39 cellular contexts compared by ENCODE assay signal in the genomic region with DNA sequence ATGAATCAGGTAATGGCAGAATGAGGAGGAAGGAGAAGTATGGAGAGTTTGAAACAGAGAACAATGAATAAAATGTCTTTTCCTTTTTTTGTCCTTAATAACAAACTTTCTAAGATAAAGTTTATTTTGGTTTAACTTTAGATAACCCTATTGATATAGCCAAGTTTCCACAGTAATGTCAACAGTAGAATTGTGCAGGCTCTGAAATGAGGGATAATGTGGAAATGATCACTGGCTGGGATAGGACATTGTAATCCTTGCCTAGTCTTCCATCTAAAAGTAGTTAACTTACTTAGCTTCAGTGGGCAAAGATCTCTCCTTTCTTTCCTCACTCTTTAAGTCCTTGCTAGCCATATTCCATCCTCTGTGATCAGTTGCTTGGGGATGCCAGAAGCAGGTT. TPM values are rescaled to one million over a fixed set of nuclear protein-coding genes. Genes with fewer than 3 reads are reported as not detected.
"Had no signal": no experiment of that assay in that cellular context is flagged by ENCODE, and none has a peak within 500 bp of the region (broad histone marks: within the 10 kb centered on the region; RNA-seq: fewer than 3 reads in every experiment).

No MANE protein-coding gene starts in this region.

- H3K27ac ChIP-seq: adrenal gland, body of pancreas, brain microvascular endothelial cell, breast epithelium, cardiac muscle cell had no signal

- DNase-seq: activated effector memory CD4-positive, alpha-beta T cell treated with anti-CD3 and anti-CD28 coated beads, Interleukin-2, amount 50 U/mL, for 16 hours; activated effector memory CD4-positive, alpha-beta T cell treated with Interleukin-2 at 50 U/mL for 16 hours; activated gamma-delta T cell; activated gamma-delta T cell treated with Interleukin-2 at 50 U/mL for 16 hours; activated naive CD4-positive, alpha-beta T cell; activated naive CD4-positive, alpha-beta T cell treated with anti-CD3 and anti-CD28 coated beads for 36 hours; activated naive CD4-positive, alpha-beta T cell treated with anti-CD3 and anti-CD28 coated beads, Interleukin-2, amount 10 ng/mL, durations not matched to agents 7 days and 5 days; activated naive CD4-positive, alpha-beta T cell treated with anti-CD3 and anti-CD28 coated beads, Interleukin-2, amount 50 U/mL, for 16 hours; activated naive CD4-positive, alpha-beta T cell treated with Interleukin-2 at 50 U/mL for 16 hours; activated naive CD8-positive, alpha-beta T cell treated with anti-CD3 and anti-CD28 coated beads for 36 hours; activated naive CD8-positive, alpha-beta T cell treated with anti-CD3 and anti-CD28 coated beads, Interleukin-2, amount 10 ng/mL, durations not matched to agents 7 days and 5 days; activated naive CD8-positive, alpha-beta T cell treated with anti-CD3 and anti-CD28 coated beads, Interleukin-2, amount 50 U/mL, for 24 hours; activated T-cell treated with anti-CD3 and anti-CD28 coated beads for 4 hours; activated T-cell treated with anti-CD3 and anti-CD28 coated beads, Interleukin-2, amount 50 U/mL, for 1 hour; activated T-cell treated with anti-CD3 and anti-CD28 coated beads, Interleukin-2, amount 50 U/mL, for 24 hours; activated T-cell treated with anti-CD3 and anti-CD28 coated beads, Interleukin-2, amount 50 U/mL, for 4 hours; activated T-cell treated with anti-CD3 and anti-CD28 coated beads, Interleukin-2, amount 50 U/mL, for 48 hours; activated T-cell treated with anti-CD3 and anti-CD28 coated beads, Interleukin-2, amount 50 U/mL, for 72 hours; adrenal gland; amniotic stem cell; amygdala; anterior cingulate cortex; aorta; body of pancreas; brain microvascular endothelial cell; caudate nucleus; central memory CD4-positive, alpha-beta T cell; cerebellar nuclear complex had no signal

- H3K4me3 ChIP-seq: adrenal gland, body of pancreas, breast epithelium, cardiac muscle cell had no signal

- H3K27me3 ChIP-seq: adrenal gland, body of pancreas, brain microvascular endothelial cell, breast epithelium, cardiac muscle cell had no signal

- H3K9me3 ChIP-seq: adrenal gland, body of pancreas, breast epithelium had no signal

- FAIRE-seq: astrocyte, bronchial epithelial cell had no signal

- ATAC-seq: activated naive CD4-positive, alpha-beta T cell treated with anti-CD3 and anti-CD28 coated beads, Interleukin-2, amount 50 U/mL, for 72 hours; activated naive CD8-positive, alpha-beta T cell treated with anti-CD3 and anti-CD28 coated beads, Interleukin-2, amount 50 U/mL, for 24 hours; activated T-cell treated with anti-CD3 and anti-CD28 coated beads, Interleukin-2, amount 50 U/mL, for 4 hours; activated T-cell treated with anti-CD3 and anti-CD28 coated beads, Interleukin-2, amount 50 U/mL, for 72 hours; activated T-helper 17 cell treated with anti-CD3 and anti-CD28 coated beads, Interleukin-2, amount 50 U/mL, for 72 hours; body of pancreas had no signal

- H3K4me1 ChIP-seq: breast epithelium had no signal

- H3K36me3 ChIP-seq: adrenal gland, brain microvascular endothelial cell, breast epithelium, cardiac muscle cell had no signal

RNA-seq across cellular contexts. Expression of a gene that starts 52.8 kb away (rescaled TPM):
- total RNA-seq: activated naive CD4-positive, alpha-beta T cell treated with anti-CD3 and anti-CD28 coated beads for 36 hours; activated naive CD4-positive, alpha-beta T cell treated with anti-CD3 and anti-CD28 coated beads, Interleukin-2, amount 50 U/mL, for 72 hours; activated naive CD8-positive, alpha-beta T cell treated with anti-CD3 and anti-CD28 coated beads for 36 hours; activated naive CD8-positive, alpha-beta T cell treated with anti-CD3 and anti-CD28 coated beads, Interleukin-2, amount 10 ng/mL, durations not matched to agents 7 days and 5 days; activated T-cell treated with anti-CD3 and anti-CD28 coated beads, Interleukin-2, amount 50 U/mL, for 4 hours; activated T-cell treated with anti-CD3 and anti-CD28 coated beads, Interleukin-2, amount 50 U/mL, for 72 hours; activated T-helper 1 cell treated with anti-CD3 and anti-CD28 coated beads, Interleukin-12 subunit alpha, Interleukin-12 subunit beta, Interleukin-2, Interleukin-4 antibody, amounts not matched to agents 30 ng/mL and 10 ng/mL and 1 ng/mL, durations not matched to agents 14 hours and 24 hours and 36 hours; activated T-helper 17 cell treated with anti-CD3 and anti-CD28 coated beads, Interleukin-2, amount 50 U/mL, for 72 hours; activated T-helper 2 cell treated with anti-CD3 and anti-CD28 coated beads, Interferon-gamma antibody, Interleukin-2, Interleukin-4, amounts not matched to agents 10 μg/mL and 5 μg/mL and 100 μg/mL, durations not matched to agents 14 hours and 24 hours and 36 hours; adrenal gland; aorta; astrocyte; body of pancreas; breast epithelium; bronchial epithelial cell; cardiac muscle cell; cerebellum; chondrocyte had no signal
- polyA plus RNA-seq: adipose tissue, adrenal gland, aorta had no signal
